28 cellular contexts compared by ENCODE assay signal in genomic region chr5:175773534-175774070, GRCh38.
DNase-seq lines count a peak whose midpoint lies in the region; ATAC-seq and TF ChIP-seq lines count a peak whose summit lies in the region.
"Had no signal": no experiment of that assay in that cellular context is flagged by ENCODE, and none has a peak within 500 bp of the region (broad histone marks: within the 10 kb centered on the region; RNA-seq: fewer than 3 reads in every experiment).

No MANE protein-coding gene starts in this region.

- H2BK12ac ChIP-seq in H9 (ENCODE audit: insufficient read length, low read depth, low read length) = no peak overlapping the region

- no peak overlapping the region for H3K23ac ChIP-seq in H9 (ENCODE audit: insufficient read length, low read depth, low read length)

- no peak overlapping the region for H3K14ac ChIP-seq in H9 (ENCODE audit: insufficient read depth, low read length)

- in situ Hi-C loops in GM13977 (cut with MboI; ENCODE audit: low pct_unique_long_range_greater_than_20kb, low sequenced_read_pairs, unreplicated experiment) = no loop called here

- H3K4ac ChIP-seq in H9 (ENCODE audit: low read depth, low read length) = no peak overlapping the region

- H3K9ac ChIP-seq in H9 (ENCODE audit: extremely low read depth, insufficient read length, low read length) (no peak overlapping the region), neural progenitor cell (no peak overlapping the region)
- H3K9ac ChIP-seq: GM23248 had no signal

- no peak overlapping the region for H3T11ph ChIP-seq in H9 (ENCODE audit: low read length)

- H3K36me3 ChIP-seq in neural progenitor cell = no peaks in the 10 kb centered on the region
- H3K36me3 ChIP-seq: esophagus squamous epithelium, left lung, neutrophil, spleen, tibial artery had no signal

- H3K4me3 Mint-ChIP-seq in H9 = peak overlapping the region; percentile 52 to 66; a peak in 3 of 5 replicates
- H3K4me3 Mint-ChIP-seq in WTC11 = peak overlapping the region; percentile 60
- H3K4me3 Mint-ChIP-seq in neural progenitor cell = no peak overlapping the region
- H3K4me3 Mint-ChIP-seq in naive thymus-derived CD8-positive, alpha-beta T cell = no peak overlapping the region
- H3K4me3 Mint-ChIP-seq: activated B cell treated with CpG ODN at 0.5 μM for 24 hours; activated naive CD8-positive, alpha-beta T cell treated with anti-CD3 and anti-CD28 coated beads for 36 hours; CD8-positive, alpha-beta memory T cell; immature natural killer cell; stimulated activated naive CD8-positive, alpha-beta T cell treated with anti-CD3 and anti-CD28 coated beads, Interleukin-15, Interleukin-2, amounts not matched to agents 100 ng/mL and 50 ng/mL, for 24 hours; T-helper 2 cell treated with Interferon-gamma antibody and Interleukin-4, amounts not matched to agents 5 μg/mL and 100 μg/mL, for 36 hours had no signal

- no peak overlapping the region for H3K56ac ChIP-seq in H9 (ENCODE audit: insufficient read length, low read depth, low read length)

- H4K20me1 ChIP-seq in H9 (ENCODE audit: control insufficient read depth, insufficient read depth, insufficient read length) = no peaks in the 10 kb centered on the region
- peaks cover 8% of the 10 kb centered on the region for H4K20me1 ChIP-seq in neural progenitor cell (ENCODE audit: low read depth)

- H3K27ac ChIP-seq in H9 (ENCODE audit: insufficient read length, low read depth, low read length) (no peak overlapping the region), neural progenitor cell (no peak overlapping the region)
- H3K27ac ChIP-seq: body of pancreas, esophagus squamous epithelium, GM23248, HL-60, left lung, neutrophil, spleen, tibial artery had no signal

- H3K27me3 ChIP-seq in H9 (ENCODE audit: insufficient read depth, low read length) (no peaks in the 10 kb centered on the region; the same call in 1 of the 2 replicates), neural progenitor cell (peaks cover 27% of the 10 kb centered on the region)
- H3K27me3 ChIP-seq: body of pancreas had no signal

- H3K9me3 ChIP-seq in H9 (ENCODE audit: control insufficient read depth, low read depth, low read length) = no peaks in the 10 kb centered on the region
- no peaks in the 10 kb centered on the region for H3K9me3 ChIP-seq in neural progenitor cell (ENCODE audit: low read depth)
- H3K9me3 ChIP-seq: body of pancreas, esophagus squamous epithelium, left lung, neutrophil, tibial artery had no signal

- H2BK20ac ChIP-seq in H9 (ENCODE audit: low read depth, low read length, poor library complexity, severe bottlenecking) = no peak overlapping the region

- no peaks in the 10 kb centered on the region for H3K79me1 ChIP-seq in H9 (ENCODE audit: insufficient read depth, low read depth, low read length, poor library complexity, severe bottlenecking)

- H2BK120ac ChIP-seq in H9 (ENCODE audit: low read depth, low read length, poor library complexity, severe bottlenecking) = no peak overlapping the region

- no peak overlapping the region for H2AFZ ChIP-seq in H9 (ENCODE audit: low read length)
- H2AFZ ChIP-seq in neural progenitor cell (replicated peaks) = peak overlapping the region; percentile 93
- H2AFZ ChIP-seq: GM23248 had no signal

- CTCF ChIA-PET in WTC11 (lab: Charles Lee) = interaction anchor here (1.2 to 5.0 kb wide), 4 partner anchors 23 to 102 kb away, joined by 3 to 45 read pairs (median 7); partner anchors contain the start of gene CPLX2

- POLR2A ChIA-PET in WTC11 (lab: Charles Lee) = no interaction called here
- POLR2A ChIA-PET in naive thymus-derived CD8-positive, alpha-beta T cell (lab: Charles Lee) = no interaction called here

- H2BK15ac ChIP-seq in H9 (ENCODE audit: low read depth, low read length) = no peak overlapping the region

- no peak overlapping the region for H2BK5ac ChIP-seq in H9 (ENCODE audit: insufficient read length, low read length)

- no peak overlapping the region for H2AK5ac ChIP-seq in H9 (ENCODE audit: insufficient read length, low read length)

- TF ChIP-seq CTCF in H9 (conservative IDR thresholded peaks at IDR 0.05) (no peak), WTC11 (IDR thresholded peaks at IDR 0.05) (no peak), neural progenitor cell (IDR thresholded peaks at IDR 0.05) (no peak), GM13977 (IDR thresholded peaks at IDR 0.05; ENCODE audit: extremely low read depth, insufficient read depth, missing control alignments) (no peak)

- H3K36me3 Mint-ChIP-seq in H9 (ENCODE audit: insufficient read depth in 1 of 3, low read depth in 3 of 3) (no peaks in the 10 kb centered on the region), WTC11 (no peaks in the 10 kb centered on the region), neural progenitor cell (no peaks in the 10 kb centered on the region)
- peaks cover 0 to 4% (median 0%) of the 10 kb centered on the region in 3 donors for H3K36me3 Mint-ChIP-seq in naive thymus-derived CD8-positive, alpha-beta T cell
- H3K36me3 Mint-ChIP-seq: activated naive CD8-positive, alpha-beta T cell treated with anti-CD3 and anti-CD28 coated beads for 36 hours; immature natural killer cell had no signal

- H3F3A ChIP-seq in neural progenitor cell (ENCODE audit: low read depth) = peaks cover 16% of the 10 kb centered on the region

- H4K8ac ChIP-seq in H9 (replicated peaks; ENCODE audit: insufficient read length, low read depth, low read length) = no peak overlapping the region

- H3K9me3 Mint-ChIP-seq in H9 (no peaks in the 10 kb centered on the region; a peak in 1 of 5 replicates), WTC11 (peaks cover under 1% of the 10 kb centered on the region), neural progenitor cell (no peaks in the 10 kb centered on the region)
- peaks cover 0 to under 1% (median 0%) of the 10 kb centered on the region in 9 donors for H3K9me3 Mint-ChIP-seq in naive thymus-derived CD8-positive, alpha-beta T cell
- H3K9me3 Mint-ChIP-seq: activated B cell treated with CpG ODN at 0.5 μM for 24 hours; activated naive CD8-positive, alpha-beta T cell treated with anti-CD3 and anti-CD28 coated beads for 36 hours; immature natural killer cell; stimulated activated naive CD8-positive, alpha-beta T cell treated with anti-CD3 and anti-CD28 coated beads, Interleukin-15, Interleukin-2, amounts not matched to agents 100 ng/mL and 50 ng/mL, for 24 hours; T-helper 2 cell treated with Interferon-gamma antibody and Interleukin-4, amounts not matched to agents 5 μg/mL and 100 μg/mL, for 36 hours had no signal

- peaks cover 7% of the 10 kb centered on the region for H3K23me2 ChIP-seq in H9 (ENCODE audit: insufficient read length, low read depth, low read length, poor library complexity, severe bottlenecking)

- H3K27me3 Mint-ChIP-seq in H9 (ENCODE audit: low read depth) (peaks cover 37% of the 10 kb centered on the region), WTC11 (ENCODE audit: low read depth) (peaks cover 26% of the 10 kb centered on the region), neural progenitor cell (ENCODE audit: insufficient read depth, low read depth) (peaks cover 6% of the 10 kb centered on the region)
- H3K27me3 Mint-ChIP-seq in naive thymus-derived CD8-positive, alpha-beta T cell = peaks cover 18 to 52% (median 51%) of the 10 kb centered on the region in 5 donors

- H3K4me1 ChIP-seq in H9 (ENCODE audit: insufficient read depth, low read length) (no peaks in the 10 kb centered on the region), neural progenitor cell (peaks cover 22% of the 10 kb centered on the region)
- H3K4me1 ChIP-seq: body of pancreas, left lung had no signal

- ATAC-seq in WTC11 = peak; percentile 40
- ATAC-seq in naive thymus-derived CD8-positive, alpha-beta T cell = no peak
- ATAC-seq: body of pancreas, left lung had no signal

- no peak overlapping the region for H4K5ac ChIP-seq in H9 (ENCODE audit: insufficient read length, low read depth, low read length)

- H3K4me3 ChIP-seq in neural progenitor cell = peak overlapping the region; percentile 50
- H3K4me3 ChIP-seq: body of pancreas, GM23248, left lung, spleen, tibial artery had no signal

- no peak overlapping the region for H3K27ac Mint-ChIP-seq in H9
- no peak overlapping the region for H3K27ac Mint-ChIP-seq in WTC11
- no peak overlapping the region for H3K27ac Mint-ChIP-seq in neural progenitor cell
- no peak overlapping the region for H3K27ac Mint-ChIP-seq in naive thymus-derived CD8-positive, alpha-beta T cell
- H3K27ac Mint-ChIP-seq: activated B cell treated with CpG ODN at 0.5 μM for 24 hours; activated naive CD8-positive, alpha-beta T cell treated with anti-CD3 and anti-CD28 coated beads for 36 hours; immature natural killer cell; stimulated activated naive CD8-positive, alpha-beta T cell treated with anti-CD3 and anti-CD28 coated beads, Interleukin-15, Interleukin-2, amounts not matched to agents 100 ng/mL and 50 ng/mL, for 24 hours; T-helper 2 cell treated with Interferon-gamma antibody and Interleukin-4, amounts not matched to agents 5 μg/mL and 100 μg/mL, for 36 hours had no signal

- H4K91ac ChIP-seq in H9 (ENCODE audit: insufficient read length, low read depth, low read length) = no peak overlapping the region

- peaks cover 6 to 17% of the 10 kb centered on the region in 2 experiments; a peak in 3 of 4 replicates for H3K4me1 Mint-ChIP-seq in H9
- peaks cover 15% of the 10 kb centered on the region for H3K4me1 Mint-ChIP-seq in WTC11
- peaks cover 31% of the 10 kb centered on the region for H3K4me1 Mint-ChIP-seq in neural progenitor cell
- H3K4me1 Mint-ChIP-seq in naive thymus-derived CD8-positive, alpha-beta T cell = peaks cover 0 to 1% (median 0%) of the 10 kb centered on the region in 4 donors
- H3K4me1 Mint-ChIP-seq: activated B cell treated with CpG ODN at 0.5 μM for 24 hours; activated naive CD8-positive, alpha-beta T cell treated with anti-CD3 and anti-CD28 coated beads for 36 hours; CD8-positive, alpha-beta memory T cell; immature natural killer cell had no signal

- DNase-seq in H9 (no peak), WTC11 (ENCODE audit: low spot score) (no peak), foreskin melanocyte (peak; percentile 75), neural progenitor cell (ENCODE audit: low spot score) (no peak), GM13977 (ENCODE audit: low spot score) (no peak), NCI-H2196 (lab: John Stamatoyannopoulos, UW; ENCODE audit: unreplicated experiment) (no peak), amygdala (lab: John Stamatoyannopoulos, UW) (no peak)
- DNase-seq in naive thymus-derived CD8-positive, alpha-beta T cell = no peak
- DNase-seq: activated B cell treated with CpG ODN at 0.5 μM for 24 hours; activated CD4-positive, alpha-beta T cell treated with anti-CD3 and anti-CD28 coated beads, Interleukin-2, amount 50 U/mL, for 4 hours; activated naive CD8-positive, alpha-beta T cell treated with anti-CD3 and anti-CD28 coated beads for 36 hours; AML-193; body of pancreas; CD8-positive, alpha-beta memory T cell; effector memory CD4-positive, alpha-beta T cell; esophagus squamous epithelium; GM23248; immature natural killer cell; left lung; MM.1S; NCI-H2171; spleen; stimulated activated CD4-positive, alpha-beta T cell treated with anti-CD3 and anti-CD28 coated beads, Interleukin-4, amount 100 ng/mL, for 1 hour; tibial artery had no signal

- no CpG with 5 or more reads among the region's 12 CpGs for WGBS in H9 (ENCODE audit: extremely low coverage, insufficient read length, low lambda C conversion rate)

- H3K4me2 ChIP-seq in H9 (ENCODE audit: insufficient read depth, insufficient read length, low read length) (peak overlapping the region; percentile 69), neural progenitor cell (peak overlapping the region; percentile 93)

- H3K79me2 ChIP-seq in H9 (ENCODE audit: insufficient read depth, low read length) = no peaks in the 10 kb centered on the region
- no peaks in the 10 kb centered on the region for H3K79me2 ChIP-seq in neural progenitor cell (ENCODE audit: low read depth)

- no peak overlapping the region for H3K18ac ChIP-seq in H9 (ENCODE audit: insufficient read length, low read depth, low read length)

Comparison
In these comparisons a context has a peak if more than half of its experiments do, and no peak if none do; other contexts are left out.
1. H3K4me3 Mint-ChIP-seq: peak in H9 (2 of 2) and WTC11 (single experiment); none in neural progenitor cell (single experiment) and naive thymus-derived CD8-positive, alpha-beta T cell (0 of 10).